In genomic region chr22:28728002-28728401, GRCh38 we compare ENCODE assay signal across 29 cellular contexts.
"Had no signal": no experiment of that assay in that cellular context is flagged by ENCODE, and none has a peak within 500 bp of the region (broad histone marks: within the 10 kb centered on the region; RNA-seq: fewer than 3 reads in every experiment).

No MANE protein-coding gene starts in this region.

- H3K4me3 Mint-ChIP-seq: activated CD4-positive, alpha-beta memory T cell treated with anti-CD3 and anti-CD28 coated beads, Interleukin-2, amount 10 ng/mL, durations not matched to agents 7 days and 5 days; activated CD4-positive, alpha-beta T cell treated with anti-CD3 and anti-CD28 coated beads for 36 hours; activated CD4-positive, alpha-beta T cell treated with anti-CD3 and anti-CD28 coated beads, Interleukin-2, amount 10 ng/mL, durations not matched to agents 24 days and 14 days; activated naive CD4-positive, alpha-beta T cell treated with anti-CD3 and anti-CD28 coated beads for 36 hours; activated naive CD4-positive, alpha-beta T cell treated with anti-CD3 and anti-CD28 coated beads, Interleukin-2, amount 50 U/mL, for 24 hours; activated naive CD8-positive, alpha-beta T cell treated with anti-CD3 and anti-CD28 coated beads for 36 hours; activated naive CD8-positive, alpha-beta T cell treated with anti-CD3 and anti-CD28 coated beads, Interleukin-2, amount 50 U/mL, for 24 hours; activated T-cell treated with anti-CD3 and anti-CD28 coated beads, Interleukin-2, amount 50 U/mL, for 4 hours; activated T-helper 1 cell treated with anti-CD3 and anti-CD28 coated beads, Interleukin-12 subunit alpha, Interleukin-12 subunit beta, Interleukin-2, Interleukin-4 antibody, amounts not matched to agents 30 ng/mL and 10 ng/mL and 1 ng/mL, durations not matched to agents 14 hours and 24 hours and 36 hours; endodermal cell had no signal

- ATAC-seq: activated CD4-positive, alpha-beta T cell treated with anti-CD3 and anti-CD28 coated beads for 36 hours; activated T-cell treated with anti-CD3 and anti-CD28 coated beads, Interleukin-2, amount 50 U/mL, for 4 hours; body of pancreas had no signal

- FAIRE-seq: frontal cortex had no signal

- H3K36me3 ChIP-seq: adrenal gland, cardiac muscle cell, colonic mucosa had no signal

- H3K4me1 Mint-ChIP-seq: activated CD4-positive, alpha-beta memory T cell treated with anti-CD3 and anti-CD28 coated beads, Interleukin-2, amount 10 ng/mL, durations not matched to agents 7 days and 5 days; activated CD4-positive, alpha-beta T cell treated with anti-CD3 and anti-CD28 coated beads for 36 hours; activated naive CD4-positive, alpha-beta T cell treated with anti-CD3 and anti-CD28 coated beads, Interleukin-2, amount 50 U/mL, for 24 hours; activated naive CD8-positive, alpha-beta T cell treated with anti-CD3 and anti-CD28 coated beads for 36 hours; endodermal cell had no signal

- H3K27me3 ChIP-seq: adrenal gland, body of pancreas, cardiac muscle cell, colonic mucosa, dorsolateral prefrontal cortex had no signal

- H3K27ac Mint-ChIP-seq: activated CD4-positive, alpha-beta memory T cell treated with anti-CD3 and anti-CD28 coated beads, Interleukin-2, amount 10 ng/mL, durations not matched to agents 7 days and 5 days; activated CD4-positive, alpha-beta T cell treated with anti-CD3 and anti-CD28 coated beads for 36 hours; activated CD4-positive, alpha-beta T cell treated with anti-CD3 and anti-CD28 coated beads, Interleukin-2, amount 10 ng/mL, durations not matched to agents 24 days and 14 days; activated naive CD4-positive, alpha-beta T cell treated with anti-CD3 and anti-CD28 coated beads for 36 hours; activated naive CD4-positive, alpha-beta T cell treated with anti-CD3 and anti-CD28 coated beads, Interleukin-2, amount 50 U/mL, for 24 hours; activated naive CD8-positive, alpha-beta T cell treated with anti-CD3 and anti-CD28 coated beads for 36 hours; activated naive CD8-positive, alpha-beta T cell treated with anti-CD3 and anti-CD28 coated beads, Interleukin-2, amount 50 U/mL, for 24 hours; activated T-helper 1 cell treated with anti-CD3 and anti-CD28 coated beads, Interleukin-12 subunit alpha, Interleukin-12 subunit beta, Interleukin-2, Interleukin-4 antibody, amounts not matched to agents 30 ng/mL and 10 ng/mL and 1 ng/mL, durations not matched to agents 14 hours and 24 hours and 36 hours; activated T-helper 2 cell treated with anti-CD3 and anti-CD28 coated beads, Interferon-gamma antibody, Interleukin-2, Interleukin-4, amounts not matched to agents 10 μg/mL and 5 μg/mL and 100 μg/mL, durations not matched to agents 14 hours and 24 hours and 36 hours had no signal

- H3K9me3 ChIP-seq: adrenal gland, body of pancreas, colonic mucosa had no signal

- DNase-seq: activated CD4-positive, alpha-beta memory T cell treated with anti-CD3 and anti-CD28 coated beads, Interleukin-2, amount 10 ng/mL, durations not matched to agents 7 days and 5 days; activated CD4-positive, alpha-beta T cell treated with anti-CD3 and anti-CD28 coated beads for 36 hours; activated CD4-positive, alpha-beta T cell treated with anti-CD3 and anti-CD28 coated beads, Interleukin-2, amount 10 ng/mL, durations not matched to agents 24 days and 14 days; activated CD4-positive, CD25-positive, alpha-beta regulatory T cell; activated CD4-positive, CD25-positive, alpha-beta regulatory T cell treated with anti-CD3 and anti-CD28 coated beads, Interleukin-2, amount 50 U/mL, for 72 hours; activated CD8-positive, alpha-beta memory T cell treated with anti-CD3 and anti-CD28 coated beads, Interleukin-2, amount 50 U/mL, for 48 hours; activated effector memory CD4-positive, alpha-beta T cell treated with anti-CD3 and anti-CD28 coated beads, Interleukin-2, amount 50 U/mL, for 16 hours; activated naive CD4-positive, alpha-beta T cell treated with anti-CD3 and anti-CD28 coated beads for 36 hours; activated naive CD8-positive, alpha-beta T cell treated with anti-CD3 and anti-CD28 coated beads for 36 hours; activated naive CD8-positive, alpha-beta T cell treated with anti-CD3 and anti-CD28 coated beads, Interleukin-2, amount 50 U/mL, for 24 hours; activated T-cell treated with anti-CD3 and anti-CD28 coated beads for 4 hours; activated T-cell treated with anti-CD3 and anti-CD28 coated beads, Interleukin-2, amount 50 U/mL, for 4 hours; adrenal gland; amygdala; aorta; body of pancreas; central memory CD4-positive, alpha-beta T cell; cerebellar nuclear complex; colonic mucosa; dorsolateral prefrontal cortex; effector memory CD4-positive, alpha-beta T cell; endodermal cell; head of caudate nucleus; T-helper 2 cell had no signal

- H3K9me3 Mint-ChIP-seq: activated CD4-positive, alpha-beta memory T cell treated with anti-CD3 and anti-CD28 coated beads, Interleukin-2, amount 10 ng/mL, durations not matched to agents 7 days and 5 days; activated CD4-positive, alpha-beta T cell treated with anti-CD3 and anti-CD28 coated beads, Interleukin-2, amount 10 ng/mL, durations not matched to agents 24 days and 14 days; activated naive CD4-positive, alpha-beta T cell treated with anti-CD3 and anti-CD28 coated beads for 36 hours; activated naive CD4-positive, alpha-beta T cell treated with anti-CD3 and anti-CD28 coated beads, Interleukin-2, amount 50 U/mL, for 24 hours; activated naive CD8-positive, alpha-beta T cell treated with anti-CD3 and anti-CD28 coated beads for 36 hours; activated naive CD8-positive, alpha-beta T cell treated with anti-CD3 and anti-CD28 coated beads, Interleukin-2, amount 50 U/mL, for 24 hours; activated T-cell treated with anti-CD3 and anti-CD28 coated beads, Interleukin-2, amount 50 U/mL, for 4 hours; activated T-helper 1 cell treated with anti-CD3 and anti-CD28 coated beads, Interleukin-12 subunit alpha, Interleukin-12 subunit beta, Interleukin-2, Interleukin-4 antibody, amounts not matched to agents 30 ng/mL and 10 ng/mL and 1 ng/mL, durations not matched to agents 14 hours and 24 hours and 36 hours; activated T-helper 2 cell treated with anti-CD3 and anti-CD28 coated beads, Interferon-gamma antibody, Interleukin-2, Interleukin-4, amounts not matched to agents 10 μg/mL and 5 μg/mL and 100 μg/mL, durations not matched to agents 14 hours and 24 hours and 36 hours; endodermal cell had no signal

- H3K4me1 ChIP-seq: adrenal gland, body of pancreas, colonic mucosa had no signal

- H3K27me3 Mint-ChIP-seq: activated CD4-positive, alpha-beta memory T cell treated with anti-CD3 and anti-CD28 coated beads, Interleukin-2, amount 10 ng/mL, durations not matched to agents 7 days and 5 days; activated CD4-positive, alpha-beta T cell treated with anti-CD3 and anti-CD28 coated beads for 36 hours; activated CD4-positive, alpha-beta T cell treated with anti-CD3 and anti-CD28 coated beads, Interleukin-2, amount 10 ng/mL, durations not matched to agents 24 days and 14 days; activated naive CD4-positive, alpha-beta T cell treated with anti-CD3 and anti-CD28 coated beads, Interleukin-2, amount 50 U/mL, for 24 hours; activated naive CD8-positive, alpha-beta T cell treated with anti-CD3 and anti-CD28 coated beads for 36 hours; activated naive CD8-positive, alpha-beta T cell treated with anti-CD3 and anti-CD28 coated beads, Interleukin-2, amount 50 U/mL, for 24 hours had no signal

- H3K4me3 ChIP-seq: adrenal gland, body of pancreas, cardiac muscle cell, colonic mucosa, dorsolateral prefrontal cortex had no signal

- H3K27ac ChIP-seq: adrenal gland, body of pancreas, cardiac muscle cell, colonic mucosa, dorsolateral prefrontal cortex had no signal
